ENCODE assay signal across 8 cellular contexts in genomic region chr1:121396335-121397081, GRCh38.
A peak's percentile ranks its signal among the peaks of the same experiment; 100 is the strongest.
DNase-seq lines count a peak whose midpoint lies in the region; TF ChIP-seq lines count a peak whose summit lies in the region.
"Not testable (repeated sequence)": the region's sequence is repeated elsewhere in the genome, so short reads cannot be mapped to it uniquely, and the experiment has no call there.

No MANE protein-coding gene starts in this region.

- not testable (repeated sequence) for TF ChIP-seq CTCF in CD14-positive monocyte (IDR thresholded peaks at IDR 0.05); nephron (IDR thresholded peaks at IDR 0.05; ENCODE audit: unreplicated experiment in 3 of 3)

- not testable (repeated sequence) for H3K9ac ChIP-seq in iPS-18a (ENCODE audit: low read length)

- in situ Hi-C loops in KBM-7 (cut with MboI; ENCODE audit: low pct_unique_long_range_greater_than_20kb, low sequenced_read_pairs): not testable (repeated sequence)

- H3K9me3 Mint-ChIP-seq in CD14-positive monocyte (peaks cover 14 to 34% (median 25%) of the 10 kb centered on the region in 7 donors), nephron (peaks cover 16% of the 10 kb centered on the region)
- peaks cover 17% of the 10 kb centered on the region for H3K9me3 Mint-ChIP-seq in T-helper 1 cell treated with Interleukin-12 subunit alpha and Interleukin-12 subunit beta and Interleukin-4 antibody, amounts not matched to agents 30 μg/mL and 1 μg/mL, for 36 hours

- peak overlapping the region; percentile 60 for H3K4me3 ChIP-seq in effector memory CD4-positive, alpha-beta T cell (ENCODE audit: insufficient read depth, low read depth, low read length, poor library complexity, severe bottlenecking)
- peak overlapping the region; percentile 44 for H3K4me3 ChIP-seq in iPS-18a (ENCODE audit: low read length)

- H3K4me3 Mint-ChIP-seq in CD14-positive monocyte: peak overlapping the region; percentile 96 to 98
- peak overlapping the region; percentile 87 for H3K4me3 Mint-ChIP-seq in T-helper 1 cell treated with Interleukin-12 subunit alpha and Interleukin-12 subunit beta and Interleukin-4 antibody, amounts not matched to agents 30 μg/mL and 1 μg/mL, for 36 hours
- H3K4me3 Mint-ChIP-seq in nephron: peak overlapping the region; percentile 87 to 91 (median 87)

- not testable (repeated sequence) for H3K4me1 ChIP-seq in effector memory CD4-positive, alpha-beta T cell (ENCODE audit: control insufficient read depth, insufficient read depth, low read length, poor library complexity, severe bottlenecking); iPS-18a (ENCODE audit: control insufficient read depth, low read depth, low read length)

- H3K9me3 ChIP-seq in effector memory CD4-positive, alpha-beta T cell (ENCODE audit: control insufficient read depth, low read length); iPS-18a (ENCODE audit: control insufficient read depth, low read depth, low read length): not testable (repeated sequence)

- intact Hi-C loops in CD14-positive monocyte (cut with micrococcal nuclease): not testable (repeated sequence)

- peaks cover 9 to 19% of the 10 kb centered on the region in 2 donors for H3K36me3 Mint-ChIP-seq in CD14-positive monocyte
- peaks cover 17% of the 10 kb centered on the region for H3K36me3 Mint-ChIP-seq in T-helper 1 cell treated with Interleukin-12 subunit alpha and Interleukin-12 subunit beta and Interleukin-4 antibody, amounts not matched to agents 30 μg/mL and 1 μg/mL, for 36 hours (ENCODE audit: low read depth)
- H3K36me3 Mint-ChIP-seq in nephron (ENCODE audit: low read depth): peaks cover 16% of the 10 kb centered on the region

- H3K27ac Mint-ChIP-seq in CD14-positive monocyte: peak overlapping the region in 5 of 7 donors; percentile 30 to 84 (median 82)
- H3K27ac Mint-ChIP-seq in T-helper 1 cell treated with Interleukin-12 subunit alpha and Interleukin-12 subunit beta and Interleukin-4 antibody, amounts not matched to agents 30 μg/mL and 1 μg/mL, for 36 hours: peak overlapping the region; percentile 89
- not testable (repeated sequence) for H3K27ac Mint-ChIP-seq in nephron

- peak overlapping the region; percentile 32 for H3K27ac ChIP-seq in effector memory CD4-positive, alpha-beta T cell (ENCODE audit: insufficient read depth, low read length, poor library complexity, severe bottlenecking)
- not testable (repeated sequence) for H3K27ac ChIP-seq in iPS-18a (ENCODE audit: low read length)

- not testable (repeated sequence) for H3K4me1 Mint-ChIP-seq in CD14-positive monocyte, nephron
- H3K4me1 Mint-ChIP-seq in T-helper 1 cell treated with Interleukin-12 subunit alpha and Interleukin-12 subunit beta and Interleukin-4 antibody, amounts not matched to agents 30 μg/mL and 1 μg/mL, for 36 hours (ENCODE audit: low read depth): peaks cover 20% of the 10 kb centered on the region

- not testable (repeated sequence) for H3K27me3 ChIP-seq in effector memory CD4-positive, alpha-beta T cell (replicated peaks; ENCODE audit: control insufficient read depth, insufficient read depth, low read length, poor library complexity, severe bottlenecking)
- peaks cover 12% of the 10 kb centered on the region for H3K27me3 ChIP-seq in iPS-18a (ENCODE audit: control insufficient read depth, insufficient read depth, low read length)

- H3K36me3 ChIP-seq in effector memory CD4-positive, alpha-beta T cell (ENCODE audit: control insufficient read depth, insufficient read depth, low read length); iPS-18a (ENCODE audit: control insufficient read depth, low read depth, low read length): not testable (repeated sequence)

- H3K27me3 Mint-ChIP-seq in CD14-positive monocyte (ENCODE audit: low read depth in 3 of 3): peaks cover 14 to 30% (median 22%) of the 10 kb centered on the region in 3 donors
- H3K27me3 Mint-ChIP-seq in T-helper 1 cell treated with Interleukin-12 subunit alpha and Interleukin-12 subunit beta and Interleukin-4 antibody, amounts not matched to agents 30 μg/mL and 1 μg/mL, for 36 hours (ENCODE audit: low read depth): peaks cover 19% of the 10 kb centered on the region
- H3K27me3 Mint-ChIP-seq in nephron (ENCODE audit: low read depth): peaks cover 12% of the 10 kb centered on the region

- peak; percentile 47 for DNase-seq in CD14-positive monocyte (ENCODE audit: low spot score)
- peak; percentile 21 for DNase-seq in KBM-7
- peak; percentile 29 for DNase-seq in activated gamma-delta T cell treated with anti-CD3 and anti-CD28 coated beads, Interleukin-2, amount 50 U/mL, for 16 hours (ENCODE audit: low read depth)
- DNase-seq in effector memory CD4-positive, alpha-beta T cell: peak; percentile 16 to 33 (median 31)
- DNase-seq in stimulated activated CD8-positive, alpha-beta memory T cell treated with anti-CD3 and anti-CD28 coated beads, Interleukin-4, amount 100 ng/mL, for 48 hours: peak; percentile 40
